Comparison of ENCODE assay signal across 25 cellular contexts in the genomic region with DNA sequence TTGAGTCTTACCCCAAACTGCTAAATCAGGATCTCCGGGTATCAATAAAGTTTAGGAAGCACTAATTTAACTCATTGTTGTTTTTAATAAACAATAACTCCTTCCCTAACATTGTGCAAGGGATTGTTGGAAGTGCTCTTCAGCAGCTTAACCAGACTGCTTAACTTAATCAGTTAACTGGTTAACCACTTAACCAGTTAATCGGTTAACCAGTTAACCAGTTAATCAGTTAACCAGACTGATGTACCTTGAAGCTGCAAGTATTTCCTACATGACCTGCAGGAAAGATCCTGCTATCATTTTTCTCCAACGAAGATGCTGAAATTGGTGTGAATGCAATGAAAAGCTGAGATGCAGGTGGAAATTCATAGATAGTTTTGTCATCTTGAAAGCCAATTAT.
"Had no signal": no experiment of that assay in that cellular context is flagged by ENCODE, and none has a peak within 500 bp of the region (broad histone marks: within the 10 kb centered on the region; RNA-seq: fewer than 3 reads in every experiment).

No MANE protein-coding gene starts in this region.

- H3K9me3 ChIP-seq: MG63, SJCRH30 had no signal

- H3K27ac ChIP-seq: HL-60, SJCRH30 had no signal

- H3K4me1 ChIP-seq: SJCRH30 had no signal

- FAIRE-seq: HTR-8/SVneo had no signal

- DNase-seq: Karpas-422, KG1, MG63, NCI-H1092, NCI-H1105 treated with DMSO at 0.1 percent for 48 hours, NCI-H1417 treated with DMSO at 0.1 percent for 48 hours, NCI-H187, NCI-H2029, NCI-H2081 treated with DMSO at 0.1 percent for 48 hours, NCI-H2171, NCI-H226, NCI-H446, NCI-H510A, NCI-H524 treated with DMSO at 0.1 percent for 48 hours, NCI-H69, NCI-H774, PC-3, SHP77 treated with DMSO at 0.1 percent for 48 hours, SJCRH30, T-helper 1 cell had no signal

- ATAC-seq: Panc1, PC-3, Right ventricle myocardium inferior, SK-N-SH treated with all-trans-retinoic acid at 6 μM for 48 hours had no signal

- H3K4me3 ChIP-seq: MG63, SJCRH30 had no signal

- H3K36me3 ChIP-seq: MG63, SJCRH30 had no signal

- H3K27me3 ChIP-seq: MG63, SJCRH30 had no signal
